8 cellular contexts compared by ENCODE assay signal in genomic region chr10:70267161-70267933, GRCh38. TPM values are rescaled to one million over a fixed set of nuclear protein-coding genes. Genes with fewer than 3 reads are reported as not detected.
A peak's percentile ranks its signal among the peaks of the same experiment; 100 is the strongest.
DNase-seq lines count a peak whose midpoint lies in the region; ATAC-seq and TF ChIP-seq lines count a peak whose summit lies in the region.

No MANE protein-coding gene starts in this region.

- peak; percentile 74 for DNase-seq in 8988T
- DNase-seq in SW480 (ENCODE audit: low spot score): peak; percentile 78
- peak; percentile 14 for DNase-seq in glomerular endothelial cell (ENCODE audit: extremely low read depth, low read depth, low spot score)
- no peak for DNase-seq in KBM-7
- no peak for DNase-seq in NCI-H1105 (lab: John Stamatoyannopoulos, UW)
- no peak for DNase-seq in G401 (ENCODE audit: low spot score)

- peak; percentile 34; the same call in 1 of the 2 replicates for TF ChIP-seq CTCF in GM12874 (IDR thresholded peaks at IDR 0.05; ENCODE audit: insufficient read depth, low read depth, low read length)

- in situ Hi-C loops in KBM-7 (cut with MboI; ENCODE audit: low pct_unique_long_range_greater_than_20kb, low sequenced_read_pairs): no loop called here
- in situ Hi-C loops in G401 (cut with HindIII; ENCODE audit: low sequenced_read_pairs): no loop called here

- ATAC-seq in GM18868 (IDR thresholded peaks at IDR 0.05; ENCODE audit: unreplicated experiment): no peak

RNA-seq across cellular contexts. Expression of gene NPFFR1, which starts 16.5 kb away (rescaled TPM):
- total RNA-seq in glomerular endothelial cell: not detected in 2 replicates
- not detected in 2 replicates for total RNA-seq in G401 (2014; rRNA removed; shearing (Covaris generic))

RNA-seq across cellular contexts. Expression of gene PPA1, which starts 34.1 kb away (rescaled TPM):
- 93.2 and 93.6 TPM in 2 replicates for total RNA-seq in glomerular endothelial cell
- total RNA-seq in G401 (2014; rRNA removed; shearing (Covaris generic)): 283 and 317 TPM in 2 replicates

Comparison
In these comparisons a context has a peak if more than half of its experiments do, and no peak if none do; other contexts are left out.
1. DNase-seq: peak in 8988T (single experiment), SW480 (single experiment) and glomerular endothelial cell (single experiment); none in KBM-7 (single experiment), NCI-H1105 (single experiment) and G401 (single experiment).